ENCODE assay signal across 25 cellular contexts in the genomic region with DNA sequence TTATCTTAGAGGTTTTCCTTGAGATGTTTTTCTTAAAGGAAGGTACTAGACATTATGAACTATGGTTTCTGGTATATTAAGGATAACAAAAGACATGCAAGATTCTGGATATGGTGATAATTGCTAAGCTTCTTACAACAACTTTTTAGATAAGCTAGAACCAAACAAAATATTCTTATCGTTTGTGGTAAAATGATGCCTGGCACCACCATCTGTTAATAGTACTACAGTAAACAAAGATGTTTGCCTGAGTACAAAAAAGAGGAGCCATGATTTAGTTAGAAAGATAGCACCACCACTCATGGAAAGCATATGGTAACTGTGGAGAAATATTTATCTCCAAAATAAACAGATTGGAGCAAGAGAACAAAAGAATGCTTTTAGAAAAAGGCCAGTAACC.
DNase-seq lines count a peak whose midpoint lies in the region; FAIRE-seq and TF ChIP-seq lines count a peak whose summit lies in the region.
"Had no signal": no experiment of that assay in that cellular context is flagged by ENCODE, and none has a peak within 500 bp of the region (broad histone marks: within the 10 kb centered on the region; RNA-seq: fewer than 3 reads in every experiment).

No MANE protein-coding gene starts in this region.

- H3K4me3 ChIP-seq in fibroblast of villous mesenchyme (ENCODE audit: low read depth, low read length), result no peak overlapping the region
- H3K4me3 ChIP-seq: GM12878, GM23338, MG63 had no signal

- TF ChIP-seq CTCF in fibroblast of villous mesenchyme (IDR thresholded peaks at IDR 0.05; ENCODE audit: insufficient read depth, low read depth, low read length) (no peak), GM13976 (IDR thresholded peaks at IDR 0.05; ENCODE audit: borderline replicate concordance, control extremely low read depth, extremely low read depth, insufficient read depth, missing control alignments) (no peak)

- FAIRE-seq in urothelium cell line (lab: Jason Lieb, UNC), result no peak
- FAIRE-seq: GM12878, HepG2 had no signal

- DNase-seq in DMS53 (lab: John Stamatoyannopoulos, UW) (peak; percentile 22), DMS53 treated with DMSO at 0.1 percent for 48 hours (lab: John Stamatoyannopoulos, UW; ENCODE audit: unreplicated experiment) (no peak), DMS153 treated with DMSO at 0.1 percent for 48 hours (lab: John Stamatoyannopoulos, UW; ENCODE audit: unreplicated experiment) (peak; percentile 80), amniotic epithelial cell (ENCODE audit: low read depth) (peak; percentile 99), fibroblast of villous mesenchyme (ENCODE audit: low read depth) (peak; percentile 18), urothelium cell line (ENCODE audit: low spot score) (no peak), Kasumi-1 (lab: John Stamatoyannopoulos, UW) (no peak), GM13976 (ENCODE audit: low spot score) (no peak)
- DNase-seq: CD4-positive, CD25-positive, alpha-beta regulatory T cell; DMS79; EL; GDM1; H9; KBM-7; MG63; NCI-H1417 treated with DMSO at 0.1 percent for 48 hours; NCI-H1694 treated with DMSO at 0.1 percent for 48 hours; NCI-H2081; NCI-H446 treated with DMSO at 0.1 percent for 48 hours; NCI-H526; Right ventricle myocardium superior; RPMI8226 had no signal

- in situ Hi-C loops in GM13976 (cut with MboI; ENCODE audit: low sequenced_read_pairs, unreplicated experiment), result no loop called here

Comparison
In these comparisons a context has a peak if more than half of its experiments do, and no peak if none do; other contexts are left out.
1. DNase-seq: peak in DMS53 (single experiment), DMS153 treated with DMSO at 0.1 percent for 48 hours (single experiment), amniotic epithelial cell (single experiment) and fibroblast of villous mesenchyme (single experiment); none in DMS53 treated with DMSO at 0.1 percent for 48 hours (single experiment), urothelium cell line (single experiment), Kasumi-1 (0 of 2) and GM13976 (single experiment).